9 cellular contexts compared by ENCODE assay signal in the genomic region with DNA sequence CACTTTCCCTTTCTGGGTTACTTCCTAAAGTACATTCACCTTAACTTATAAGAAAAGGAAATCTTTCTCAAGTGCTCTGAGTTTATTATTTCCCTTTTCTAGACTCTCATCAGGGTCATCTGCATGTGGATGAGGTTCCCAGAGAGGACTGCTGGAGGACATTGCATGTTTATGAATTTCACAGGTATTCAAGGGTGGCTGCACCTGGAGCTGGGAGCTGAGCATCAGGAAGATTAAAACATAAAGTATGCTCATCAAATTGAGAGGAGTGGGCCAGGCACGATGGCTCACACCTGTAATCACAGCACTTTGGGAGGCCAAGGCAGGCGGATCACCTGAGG. TPM values are rescaled to one million over a fixed set of nuclear protein-coding genes. Genes with fewer than 3 reads are reported as not detected.
DNase-seq lines count a peak whose midpoint lies in the region; ATAC-seq and TF ChIP-seq lines count a peak whose summit lies in the region.
"Had no signal": no experiment of that assay in that cellular context is flagged by ENCODE, and none has a peak within 500 bp of the region (broad histone marks: within the 10 kb centered on the region; RNA-seq: fewer than 3 reads in every experiment).

No MANE protein-coding gene starts in this region.

- H3K36me3 ChIP-seq in left lung (no peaks in the 10 kb centered on the region), tibial nerve (no peaks in the 10 kb centered on the region)

- CTCF ChIA-PET in activated naive CD4-positive, alpha-beta T cell treated with anti-CD3 and anti-CD28 coated beads, Interleukin-2, amount 10 ng/mL, durations not matched to agents 7 days and 5 days (lab: Charles Lee): interaction anchor here (0.7 to 1.6 kb wide), 3 partner anchors 12 to 113 kb away, joined by 3 to 9 read pairs (median 3); a partner anchor contains a TSS
- CTCF ChIA-PET in activated CD8-positive, alpha-beta T cell treated with anti-CD3 and anti-CD28 coated beads, Interleukin-2, amount 10 ng/mL, durations not matched to agents 7 days and 5 days (lab: Charles Lee): interaction anchor here (1.0 to 4.1 kb wide), 6 partner anchors 12 to 303 kb away, joined by 3 to 32 read pairs (median 4); no protein-coding TSS in a partner anchor

- no peak for DNase-seq in activated naive CD4-positive, alpha-beta T cell treated with anti-CD3 and anti-CD28 coated beads, Interleukin-2, amount 10 ng/mL, durations not matched to agents 7 days and 5 days
- DNase-seq in activated naive CD4-positive, alpha-beta T cell (lab: John Stamatoyannopoulos, UW): no peak
- DNase-seq in activated CD8-positive, alpha-beta T cell treated with anti-CD3 and anti-CD28 coated beads, Interleukin-2, amount 10 ng/mL, durations not matched to agents 7 days and 5 days: no peak
- DNase-seq in left lung (no peak), tibial nerve (ENCODE audit: low spot score in 2 of 2) (no peak), foreskin keratinocyte (no peak)

- H3K4me1 ChIP-seq in left lung (peaks cover 0 to 38% of the 10 kb centered on the region in 2 donors), tibial nerve (peaks cover 0 to 4% (median 0%) of the 10 kb centered on the region in 4 donors), foreskin keratinocyte (peaks cover 3% of the 10 kb centered on the region)

- no peak for TF ChIP-seq EP300 in tibial nerve (IDR thresholded peaks at IDR 0.05)

- POLR2A ChIA-PET in activated CD8-positive, alpha-beta T cell treated with anti-CD3 and anti-CD28 coated beads, Interleukin-2, amount 10 ng/mL, durations not matched to agents 7 days and 5 days (lab: Charles Lee): interaction anchor here (0.8 to 2.5 kb wide), 10 partner anchors 10 to 69 kb away, joined by 3 to 16 read pairs (median 4); a partner anchor contains a TSS

- H3K36me3 Mint-ChIP-seq in activated naive CD4-positive, alpha-beta T cell treated with anti-CD3 and anti-CD28 coated beads, Interleukin-2, amount 10 ng/mL, durations not matched to agents 7 days and 5 days: no peaks in the 10 kb centered on the region
- H3K36me3 Mint-ChIP-seq in activated CD8-positive, alpha-beta T cell treated with anti-CD3 and anti-CD28 coated beads, Interleukin-2, amount 10 ng/mL, durations not matched to agents 7 days and 5 days (ENCODE audit: low read depth): no peaks in the 10 kb centered on the region

- H3K27ac ChIP-seq in left lung: peak overlapping the region; percentile 82 to 90
- peak overlapping the region in 3 of 4 donors; percentile 70 to 91 (median 71) for H3K27ac ChIP-seq in tibial nerve
- no peak overlapping the region for H3K27ac ChIP-seq in foreskin keratinocyte
- H3K27ac ChIP-seq: KMS-11 had no signal

- no peaks in the 10 kb centered on the region for H3K9me3 Mint-ChIP-seq in activated naive CD4-positive, alpha-beta T cell treated with anti-CD3 and anti-CD28 coated beads, Interleukin-2, amount 10 ng/mL, durations not matched to agents 7 days and 5 days
- H3K9me3 Mint-ChIP-seq in activated CD8-positive, alpha-beta T cell treated with anti-CD3 and anti-CD28 coated beads, Interleukin-2, amount 10 ng/mL, durations not matched to agents 7 days and 5 days (ENCODE audit: insufficient read depth): no peaks in the 10 kb centered on the region

- TF ChIP-seq CTCF in left lung (IDR thresholded peaks at IDR 0.05): no peak
- no peak for TF ChIP-seq CTCF in tibial nerve (IDR thresholded peaks at IDR 0.05)
- TF ChIP-seq CTCF in foreskin keratinocyte (conservative IDR thresholded peaks at IDR 0.05): no peak

- TF ChIP-seq POLR2A in tibial nerve (IDR thresholded peaks at IDR 0.05): no peak

- H3K4me1 Mint-ChIP-seq in activated naive CD4-positive, alpha-beta T cell treated with anti-CD3 and anti-CD28 coated beads, Interleukin-2, amount 10 ng/mL, durations not matched to agents 7 days and 5 days: peaks cover 29% of the 10 kb centered on the region
- H3K4me1 Mint-ChIP-seq in activated CD8-positive, alpha-beta T cell treated with anti-CD3 and anti-CD28 coated beads, Interleukin-2, amount 10 ng/mL, durations not matched to agents 7 days and 5 days (ENCODE audit: low read depth): peaks cover 21% of the 10 kb centered on the region

- H3K9me3 ChIP-seq in left lung (no peaks in the 10 kb centered on the region), tibial nerve (no peaks in the 10 kb centered on the region)

- no peaks in the 10 kb centered on the region for H3K27me3 Mint-ChIP-seq in activated naive CD4-positive, alpha-beta T cell treated with anti-CD3 and anti-CD28 coated beads, Interleukin-2, amount 10 ng/mL, durations not matched to agents 7 days and 5 days
- H3K27me3 Mint-ChIP-seq in activated CD8-positive, alpha-beta T cell treated with anti-CD3 and anti-CD28 coated beads, Interleukin-2, amount 10 ng/mL, durations not matched to agents 7 days and 5 days (ENCODE audit: low read depth): no peaks in the 10 kb centered on the region

- no peak overlapping the region for H3K4me3 ChIP-seq in left lung
- H3K4me3 ChIP-seq in tibial nerve: no peak overlapping the region

- H3K4me3 Mint-ChIP-seq in activated naive CD4-positive, alpha-beta T cell treated with anti-CD3 and anti-CD28 coated beads, Interleukin-2, amount 10 ng/mL, durations not matched to agents 7 days and 5 days: no peak overlapping the region
- peak overlapping the region; percentile 32 for H3K4me3 Mint-ChIP-seq in activated CD8-positive, alpha-beta T cell treated with anti-CD3 and anti-CD28 coated beads, Interleukin-2, amount 10 ng/mL, durations not matched to agents 7 days and 5 days

- intact Hi-C loops in left lung (cut with DNase I): no loop called here

- no peak for ATAC-seq in activated CD8-positive, alpha-beta T cell treated with anti-CD3 and anti-CD28 coated beads, Interleukin-2, amount 10 ng/mL, durations not matched to agents 7 days and 5 days
- no peak for ATAC-seq in left lung
- no peak for ATAC-seq in GM19351 (IDR thresholded peaks at IDR 0.05; ENCODE audit: unreplicated experiment)
- no peak for ATAC-seq in GM21390 (IDR thresholded peaks at IDR 0.05; ENCODE audit: unreplicated experiment)
- no peak for ATAC-seq in foreskin keratinocyte

- peak overlapping the region; percentile 85 for H3K27ac Mint-ChIP-seq in activated naive CD4-positive, alpha-beta T cell treated with anti-CD3 and anti-CD28 coated beads, Interleukin-2, amount 10 ng/mL, durations not matched to agents 7 days and 5 days
- peak overlapping the region; percentile 87 for H3K27ac Mint-ChIP-seq in activated CD8-positive, alpha-beta T cell treated with anti-CD3 and anti-CD28 coated beads, Interleukin-2, amount 10 ng/mL, durations not matched to agents 7 days and 5 days

- H3K27me3 ChIP-seq in left lung (no peaks in the 10 kb centered on the region), tibial nerve (no peaks in the 10 kb centered on the region), foreskin keratinocyte (no peaks in the 10 kb centered on the region)

- WGBS in tibial nerve, 2 donors: 88 to 89% methylated on average over 2 of the region's 2 CpGs

RNA-seq across cellular contexts. Expression of a gene that starts 34.7 kb away (rescaled TPM):
- 10 to 100 TPM; 53.5 to 54.6 TPM for total RNA-seq in activated CD8-positive, alpha-beta T cell treated with anti-CD3 and anti-CD28 coated beads, Interleukin-2, amount 10 ng/mL, durations not matched to agents 7 days and 5 days
- total RNA-seq in left lung: 100 to 1,000 TPM in 1 of 2 donors, 10 to 100 TPM in 1; 83.2 to 174 TPM
- 100 to 1,000 TPM in 3 of 4 donors, 10 to 100 TPM in 1; 64.7 to 595 (median 148) TPM for total RNA-seq in tibial nerve
- total RNA-seq in foreskin keratinocyte: 12.3 and 20.2 TPM in 2 replicates
- polyA plus RNA-seq in foreskin keratinocyte: 9.8 and 15.6 TPM in 2 replicates

RNA-seq across cellular contexts. Expression of a gene that starts 59.3 kb away (rescaled TPM):
- total RNA-seq in activated CD8-positive, alpha-beta T cell treated with anti-CD3 and anti-CD28 coated beads, Interleukin-2, amount 10 ng/mL, durations not matched to agents 7 days and 5 days: 10 to 100 TPM; 29.2 to 30.8 TPM
- total RNA-seq in left lung: 10 to 100 TPM in 1 of 2 donors, 1 to 10 TPM in 1; 7.9 to 13.8 TPM
- total RNA-seq in tibial nerve: 10 to 100 TPM; 10.1 to 37.1 (median 11.2) TPM
- total RNA-seq in foreskin keratinocyte: 23.1 and 25.4 TPM in 2 replicates
- polyA plus RNA-seq in foreskin keratinocyte: 5.2 and 7.2 TPM in 2 replicates
